ENCODE assay signal across 8 cellular contexts in genomic region chr2:241540391-241540765, GRCh38. TPM values are rescaled to one million over a fixed set of nuclear protein-coding genes. Genes with fewer than 3 reads are reported as not detected.
DNase-seq lines count a peak whose midpoint lies in the region; ATAC-seq and TF ChIP-seq lines count a peak whose summit lies in the region.

No MANE protein-coding gene starts in this region.

- H3K9me3 ChIP-seq in CD4-positive, alpha-beta memory T cell (ENCODE audit: control insufficient read depth in 1 of 2, low read length in 2 of 2) = no peaks in the 10 kb centered on the region
- H3K9me3 ChIP-seq in NT2/D1 (ENCODE audit: insufficient read depth, low read length) (no peaks in the 10 kb centered on the region), fibroblast of lung (ENCODE audit: control insufficient read depth, insufficient read depth, low read depth, low read length) (no peaks in the 10 kb centered on the region), trophoblast cell (ENCODE audit: insufficient read depth, low read depth, low read length) (peaks cover 2% of the 10 kb centered on the region)

- no peaks in the 10 kb centered on the region for H3K27me3 ChIP-seq in CD4-positive, alpha-beta memory T cell (ENCODE audit: insufficient read depth, low read length)
- H3K27me3 ChIP-seq in NT2/D1 (ENCODE audit: insufficient read depth, insufficient read length) (peaks cover 42% of the 10 kb centered on the region), fibroblast of lung (ENCODE audit: control insufficient read depth, insufficient read depth, low read length) (no peaks in the 10 kb centered on the region), trophoblast cell (ENCODE audit: insufficient read depth, low read length) (peaks cover 12% of the 10 kb centered on the region)

- no peak overlapping the region for H3K4me3 ChIP-seq in CD4-positive, alpha-beta memory T cell (ENCODE audit: low read length in 2 of 2)
- H3K4me3 ChIP-seq in NT2/D1 (ENCODE audit: insufficient read length, low read depth) (no peak overlapping the region), fibroblast of lung (replicated peaks in 1 of 4; ENCODE audit: control extremely low read depth in 1 of 4, insufficient read depth in 1 of 4, low read depth in 3 of 4, low read length in 4 of 4) (peak overlapping the region in 2 of 4 experiments; percentile 28 to 48), trophoblast cell (ENCODE audit: low read depth, low read length) (no peak overlapping the region)

- CTCF ChIA-PET in CD4-positive, alpha-beta memory T cell (lab: Charles Lee; ENCODE audit: partially characterized antibody) = no interaction called here

- no peak overlapping the region for H2AK5ac ChIP-seq in trophoblast cell (ENCODE audit: low read length)

- H4K8ac ChIP-seq in trophoblast cell (ENCODE audit: low read depth, low read length) = no peak overlapping the region

- intact Hi-C loops in CD4-positive, alpha-beta memory T cell (cut with micrococcal nuclease) = no loop called here

- no peak overlapping the region for H4K12ac ChIP-seq in trophoblast cell (ENCODE audit: low read depth, low read length)

- H3K4me1 Mint-ChIP-seq in CD4-positive, alpha-beta memory T cell = peaks cover 0 to 6% (median 4%) of the 10 kb centered on the region in 4 donors

- TF ChIP-seq CTCF in fibroblast of lung (conservative IDR thresholded peaks at IDR 0.05 in 1 of 2, IDR thresholded peaks at IDR 0.05 in 1 of 2; ENCODE audit: low read depth in 1 of 2, low read length in 2 of 2) = no peak

- no peak overlapping the region for H3K23ac ChIP-seq in trophoblast cell (ENCODE audit: low read length)

- no peak overlapping the region for H4K91ac ChIP-seq in trophoblast cell (ENCODE audit: low read depth, low read length)

- H3K4ac ChIP-seq in trophoblast cell (ENCODE audit: low read depth, low read length) = no peak overlapping the region

- no peaks in the 10 kb centered on the region for H3K79me2 ChIP-seq in fibroblast of lung (ENCODE audit: control insufficient read depth, insufficient read depth, low read length)
- no peaks in the 10 kb centered on the region for H3K79me2 ChIP-seq in trophoblast cell (ENCODE audit: control insufficient read depth, insufficient read depth, low read length, poor library complexity)

- no peaks in the 10 kb centered on the region for H3K4me1 ChIP-seq in CD4-positive, alpha-beta memory T cell (ENCODE audit: insufficient read depth, low read length)
- H3K4me1 ChIP-seq in NT2/D1 (ENCODE audit: insufficient read depth, insufficient read length) = peaks cover 6% of the 10 kb centered on the region
- peaks cover 7% of the 10 kb centered on the region for H3K4me1 ChIP-seq in fibroblast of lung (ENCODE audit: control insufficient read depth, extremely low read depth, insufficient read depth, low read length)
- peaks cover 18 to 19% of the 10 kb centered on the region in 2 experiments for H3K4me1 ChIP-seq in trophoblast cell (ENCODE audit: control insufficient read depth in 1 of 2, insufficient read depth in 2 of 2, low read length in 2 of 2)

- POLR2A ChIA-PET in CD4-positive, alpha-beta memory T cell (lab: Charles Lee; ENCODE audit: partially characterized antibody) = no interaction called here

- no peaks in the 10 kb centered on the region for H4K20me1 ChIP-seq in fibroblast of lung (ENCODE audit: control insufficient read depth, extremely low read depth, insufficient read depth, low read length)

- no peak overlapping the region for H3K14ac ChIP-seq in trophoblast cell (ENCODE audit: low read length)

- no peaks in the 10 kb centered on the region for H3K9me3 Mint-ChIP-seq in CD4-positive, alpha-beta memory T cell

- no peak overlapping the region for H2BK12ac ChIP-seq in trophoblast cell (ENCODE audit: low read length)

- no peak for ATAC-seq in HG03457 (IDR thresholded peaks at IDR 0.05; ENCODE audit: unreplicated experiment)

- no peak overlapping the region for H3K27ac Mint-ChIP-seq in CD4-positive, alpha-beta memory T cell

- no CpG with 5 or more reads among the region's 10 CpGs for WGBS in trophoblast cell (ENCODE audit: extremely low coverage, insufficient coverage, insufficient read length)

- no peak overlapping the region for H3K27ac ChIP-seq in CD4-positive, alpha-beta memory T cell (ENCODE audit: low read depth, low read length)
- H3K27ac ChIP-seq in fibroblast of lung (ENCODE audit: insufficient read depth, low read length) = no peak overlapping the region
- no peak overlapping the region for H3K27ac ChIP-seq in trophoblast cell (ENCODE audit: low read depth, low read length)

- no peaks in the 10 kb centered on the region for H3K36me3 ChIP-seq in CD4-positive, alpha-beta memory T cell (ENCODE audit: insufficient read depth, low read length)
- H3K36me3 ChIP-seq in NT2/D1 (ENCODE audit: insufficient read depth, insufficient read length, low read length) (no peaks in the 10 kb centered on the region), fibroblast of lung (ENCODE audit: control insufficient read depth, insufficient read depth, low read length) (no peaks in the 10 kb centered on the region), trophoblast cell (ENCODE audit: control insufficient read depth in 1 of 2, insufficient read depth in 2 of 2, low read length in 2 of 2) (no peaks in the 10 kb centered on the region)

- DNase-seq in CD4-positive, alpha-beta memory T cell = no peak
- DNase-seq in NT2/D1 (ENCODE audit: low read depth, low spot score) (no peak), fibroblast of lung (ENCODE audit: low read depth in 2 of 2) (peak in 1 of 2 donors; percentile 67), trophoblast cell (no peak), A172 (ENCODE audit: low spot score) (no peak), NAMALWA (ENCODE audit: low spot score) (no peak), mucosa of gallbladder (ENCODE audit: low spot score) (no peak)

- no peak overlapping the region for H2BK5ac ChIP-seq in trophoblast cell (ENCODE audit: low read depth, low read length, poor library complexity)

- peak overlapping the region; percentile 39 for H3K9ac ChIP-seq in NT2/D1 (ENCODE audit: insufficient read length, low read depth)
- no peak overlapping the region for H3K9ac ChIP-seq in fibroblast of lung (ENCODE audit: insufficient read depth, low read length)
- H3K9ac ChIP-seq in trophoblast cell (ENCODE audit: low read length) = no peak overlapping the region

- H3K79me1 ChIP-seq in trophoblast cell (ENCODE audit: low read length) = peaks cover 2% of the 10 kb centered on the region

- peak overlapping the region; percentile 49 for H3K4me2 ChIP-seq in fibroblast of lung (ENCODE audit: extremely low read depth, insufficient read depth, low read length)
- no peak overlapping the region for H3K4me2 ChIP-seq in trophoblast cell (ENCODE audit: low read length)

- H3K18ac ChIP-seq in trophoblast cell (ENCODE audit: low read length) = no peak overlapping the region

- no peak overlapping the region for H2BK120ac ChIP-seq in trophoblast cell (ENCODE audit: insufficient read depth, low read length, poor library complexity)

- peaks cover 9 to 17% of the 10 kb centered on the region in 2 donors for H3K27me3 Mint-ChIP-seq in CD4-positive, alpha-beta memory T cell

- H2AFZ ChIP-seq in fibroblast of lung (ENCODE audit: low read length) (no peak overlapping the region), trophoblast cell (ENCODE audit: insufficient read depth, low read length, poor library complexity) (peak overlapping the region; percentile 30)

- H3K4me3 Mint-ChIP-seq in CD4-positive, alpha-beta memory T cell = peak overlapping the region in 7 of 8 donors; percentile 17 to 73 (median 53)

- H3K36me3 Mint-ChIP-seq in CD4-positive, alpha-beta memory T cell = no peaks in the 10 kb centered on the region

RNA-seq across cellular contexts. Expression of gene BOK, which starts 18.2 kb away (rescaled TPM):
- total RNA-seq in CD4-positive, alpha-beta memory T cell = not detected
- polyA plus RNA-seq in CD4-positive, alpha-beta memory T cell = not detected
- total RNA-seq in fibroblast of lung = 38.5 and 42.4 TPM in 2 replicates
- polyA plus RNA-seq in fibroblast of lung = 14.8 and 21.2 TPM in 2 replicates
- polyA plus RNA-seq in fibroblast of lung (2012) = 27.7 and 32.1 TPM in 2 replicates
- 21.0 and 40.2 TPM in 2 replicates for polyA minus RNA-seq in fibroblast of lung (ENCODE audit: low replicate concordance)
- polyA plus RNA-seq in trophoblast cell (2013) = 46.7 and 48.1 TPM in 2 replicates
- total RNA-seq in A172 (2014; rRNA removed; shearing (Covaris generic)) = 0.07 and 0.60 TPM in 2 replicates
- total RNA-seq in mucosa of gallbladder = 76.8 TPM

RNA-seq across cellular contexts. Expression of gene STK25, which starts 32.0 kb away (rescaled TPM):
- total RNA-seq in CD4-positive, alpha-beta memory T cell = 100 to 1,000 TPM; 178 to 182 TPM
- 10 to 100 TPM; 88.6 to 88.7 TPM for polyA plus RNA-seq in CD4-positive, alpha-beta memory T cell
- 131 and 197 TPM in 2 replicates for total RNA-seq in fibroblast of lung
- polyA plus RNA-seq in fibroblast of lung = 168 and 171 TPM in 2 replicates
- polyA plus RNA-seq in fibroblast of lung (2012) = 106 and 107 TPM in 2 replicates
- 1,001 and 1,081 TPM in 2 replicates for polyA minus RNA-seq in fibroblast of lung (ENCODE audit: low replicate concordance)
- 96.3 and 98.3 TPM in 2 replicates for polyA plus RNA-seq in trophoblast cell (2013)
- total RNA-seq in A172 (2014; rRNA removed; shearing (Covaris generic)) = 201 and 202 TPM in 2 replicates
- 158 TPM for total RNA-seq in mucosa of gallbladder

Comparison
In these comparisons a context has a peak if more than half of its experiments do, and no peak if none do; other contexts are left out.
1. RNA of gene BOK, which starts 18.2 kb away (total RNA-seq): 76.8 TPM in mucosa of gallbladder (single experiment) and 38.5 to 42.4 TPM in fibroblast of lung; 0.07 to 0.60 TPM in A172 and not detected in CD4-positive, alpha-beta memory T cell; every median in the first group is over 10 times any median in the second.